Comparison of ENCODE assay signal across 3 cellular contexts in the genomic region with DNA sequence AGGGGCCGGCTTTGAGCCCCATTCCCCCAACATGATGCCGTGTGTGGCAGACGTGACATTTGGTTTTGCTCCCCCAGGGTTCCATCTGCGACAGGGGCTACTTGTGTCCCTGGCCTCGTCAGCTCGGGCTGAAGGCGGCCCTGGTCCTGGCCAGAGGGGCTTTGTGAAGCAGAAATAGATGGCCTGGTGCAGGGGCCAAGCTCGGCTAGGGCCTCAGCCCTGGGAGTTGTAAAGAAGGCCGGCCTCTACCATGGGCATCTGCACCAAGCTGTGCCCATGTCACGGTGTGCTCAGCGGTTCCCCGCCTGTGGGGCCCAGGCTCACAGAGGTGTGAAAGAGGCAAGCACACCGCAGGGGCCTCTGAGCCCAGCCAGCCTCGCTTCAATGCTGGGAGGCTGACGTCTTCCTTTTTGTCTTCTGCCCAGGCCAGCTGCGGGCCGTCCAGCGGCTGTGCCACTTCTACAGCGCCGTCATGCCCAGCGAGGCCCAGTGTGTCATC.
TF ChIP-seq lines count a peak whose summit lies in the region.

No MANE protein-coding gene starts in this region.

TF ChIP-seq in HEK293, 187 proteins besides CTCF, POLR2A, EP300 and RAD21:
- TF ChIP-seq ZIC2 (tag by site-specific recombination; IDR thresholded peaks at IDR 0.05), result peak; percentile 55
- TF ChIP-seq OSR2 (tag by site-specific recombination; IDR thresholded peaks at IDR 0.05), result no peak
TF ChIP-seq in HEK293: peak in this region for 1.

TF ChIP-seq in K562, 482 proteins besides CTCF, POLR2A, EP300 and RAD21:
- TF ChIP-seq POLR2G (IDR thresholded peaks at IDR 0.05; ENCODE audit: low read depth, low read length) (peak; percentile 46; the same call in 1 of the 2 replicates), MTA1 (IDR thresholded peaks at IDR 0.05; ENCODE audit: borderline replicate concordance) (no peak)

TF ChIP-seq in HepG2, 621 proteins besides CTCF, POLR2A, EP300 and RAD21:
- TF ChIP-seq ZNF326 (CRISPR knock-in tag; IDR thresholded peaks at IDR 0.05; ENCODE audit: borderline replicate concordance), result no peak
- TF ChIP-seq, protein P1, sequence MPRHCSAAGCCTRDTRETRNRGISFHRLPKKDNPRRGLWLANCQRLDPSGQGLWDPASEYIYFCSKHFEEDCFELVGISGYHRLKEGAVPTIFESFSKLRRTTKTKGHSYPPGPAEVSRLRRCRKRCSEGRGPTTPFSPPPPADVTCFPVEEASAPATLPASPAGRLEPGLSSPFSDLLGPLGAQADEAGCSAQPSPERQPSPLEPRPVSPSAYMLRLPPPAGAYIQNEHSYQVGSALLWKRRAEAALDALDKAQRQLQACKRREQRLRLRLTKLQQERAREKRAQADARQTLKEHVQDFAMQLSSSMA (CRISPR knock-in tag; IDR thresholded peaks at IDR 0.05), result no peak
- no peak for TF ChIP-seq ZNF629 (CRISPR knock-in tag; conservative IDR thresholded peaks at IDR 0.05)
- TF ChIP-seq, protein P2, sequence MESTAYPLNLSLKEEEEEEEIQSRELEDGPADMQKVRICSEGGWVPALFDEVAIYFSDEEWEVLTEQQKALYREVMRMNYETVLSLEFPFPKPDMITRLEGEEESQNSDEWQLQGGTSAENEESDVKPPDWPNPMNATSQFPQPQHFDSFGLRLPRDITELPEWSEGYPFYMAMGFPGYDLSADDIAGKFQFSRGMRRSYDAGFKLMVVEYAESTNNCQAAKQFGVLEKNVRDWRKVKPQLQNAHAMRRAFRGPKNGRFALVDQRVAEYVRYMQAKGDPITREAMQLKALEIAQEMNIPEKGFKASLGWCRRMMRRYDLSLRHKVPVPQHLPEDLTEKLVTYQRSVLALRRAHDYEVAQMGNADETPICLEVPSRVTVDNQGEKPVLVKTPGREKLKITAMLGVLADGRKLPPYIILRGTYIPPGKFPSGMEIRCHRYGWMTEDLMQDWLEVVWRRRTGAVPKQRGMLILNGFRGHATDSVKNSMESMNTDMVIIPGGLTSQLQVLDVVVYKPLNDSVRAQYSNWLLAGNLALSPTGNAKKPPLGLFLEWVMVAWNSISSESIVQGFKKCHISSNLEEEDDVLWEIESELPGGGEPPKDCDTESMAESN (CRISPR knock-in tag; conservative IDR thresholded peaks at IDR 0.05), result no peak
- peak; percentile 78 for TF ChIP-seq AGO2 (optimal IDR thresholded peaks at IDR 0.05; ENCODE audit: low read depth, low read length)
- TF ChIP-seq, protein P3, sequence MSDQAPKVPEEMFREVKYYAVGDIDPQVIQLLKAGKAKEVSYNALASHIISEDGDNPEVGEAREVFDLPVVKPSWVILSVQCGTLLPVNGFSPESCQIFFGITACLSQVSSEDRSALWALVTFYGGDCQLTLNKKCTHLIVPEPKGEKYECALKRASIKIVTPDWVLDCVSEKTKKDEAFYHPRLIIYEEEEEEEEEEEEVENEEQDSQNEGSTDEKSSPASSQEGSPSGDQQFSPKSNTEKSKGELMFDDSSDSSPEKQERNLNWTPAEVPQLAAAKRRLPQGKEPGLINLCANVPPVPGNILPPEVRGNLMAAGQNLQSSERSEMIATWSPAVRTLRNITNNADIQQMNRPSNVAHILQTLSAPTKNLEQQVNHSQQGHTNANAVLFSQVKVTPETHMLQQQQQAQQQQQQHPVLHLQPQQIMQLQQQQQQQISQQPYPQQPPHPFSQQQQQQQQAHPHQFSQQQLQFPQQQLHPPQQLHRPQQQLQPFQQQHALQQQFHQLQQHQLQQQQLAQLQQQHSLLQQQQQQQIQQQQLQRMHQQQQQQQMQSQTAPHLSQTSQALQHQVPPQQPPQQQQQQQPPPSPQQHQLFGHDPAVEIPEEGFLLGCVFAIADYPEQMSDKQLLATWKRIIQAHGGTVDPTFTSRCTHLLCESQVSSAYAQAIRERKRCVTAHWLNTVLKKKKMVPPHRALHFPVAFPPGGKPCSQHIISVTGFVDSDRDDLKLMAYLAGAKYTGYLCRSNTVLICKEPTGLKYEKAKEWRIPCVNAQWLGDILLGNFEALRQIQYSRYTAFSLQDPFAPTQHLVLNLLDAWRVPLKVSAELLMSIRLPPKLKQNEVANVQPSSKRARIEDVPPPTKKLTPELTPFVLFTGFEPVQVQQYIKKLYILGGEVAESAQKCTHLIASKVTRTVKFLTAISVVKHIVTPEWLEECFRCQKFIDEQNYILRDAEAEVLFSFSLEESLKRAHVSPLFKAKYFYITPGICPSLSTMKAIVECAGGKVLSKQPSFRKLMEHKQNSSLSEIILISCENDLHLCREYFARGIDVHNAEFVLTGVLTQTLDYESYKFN (CRISPR knock-in tag; conservative IDR thresholded peaks at IDR 0.05), result no peak
- TF ChIP-seq, protein P4, sequence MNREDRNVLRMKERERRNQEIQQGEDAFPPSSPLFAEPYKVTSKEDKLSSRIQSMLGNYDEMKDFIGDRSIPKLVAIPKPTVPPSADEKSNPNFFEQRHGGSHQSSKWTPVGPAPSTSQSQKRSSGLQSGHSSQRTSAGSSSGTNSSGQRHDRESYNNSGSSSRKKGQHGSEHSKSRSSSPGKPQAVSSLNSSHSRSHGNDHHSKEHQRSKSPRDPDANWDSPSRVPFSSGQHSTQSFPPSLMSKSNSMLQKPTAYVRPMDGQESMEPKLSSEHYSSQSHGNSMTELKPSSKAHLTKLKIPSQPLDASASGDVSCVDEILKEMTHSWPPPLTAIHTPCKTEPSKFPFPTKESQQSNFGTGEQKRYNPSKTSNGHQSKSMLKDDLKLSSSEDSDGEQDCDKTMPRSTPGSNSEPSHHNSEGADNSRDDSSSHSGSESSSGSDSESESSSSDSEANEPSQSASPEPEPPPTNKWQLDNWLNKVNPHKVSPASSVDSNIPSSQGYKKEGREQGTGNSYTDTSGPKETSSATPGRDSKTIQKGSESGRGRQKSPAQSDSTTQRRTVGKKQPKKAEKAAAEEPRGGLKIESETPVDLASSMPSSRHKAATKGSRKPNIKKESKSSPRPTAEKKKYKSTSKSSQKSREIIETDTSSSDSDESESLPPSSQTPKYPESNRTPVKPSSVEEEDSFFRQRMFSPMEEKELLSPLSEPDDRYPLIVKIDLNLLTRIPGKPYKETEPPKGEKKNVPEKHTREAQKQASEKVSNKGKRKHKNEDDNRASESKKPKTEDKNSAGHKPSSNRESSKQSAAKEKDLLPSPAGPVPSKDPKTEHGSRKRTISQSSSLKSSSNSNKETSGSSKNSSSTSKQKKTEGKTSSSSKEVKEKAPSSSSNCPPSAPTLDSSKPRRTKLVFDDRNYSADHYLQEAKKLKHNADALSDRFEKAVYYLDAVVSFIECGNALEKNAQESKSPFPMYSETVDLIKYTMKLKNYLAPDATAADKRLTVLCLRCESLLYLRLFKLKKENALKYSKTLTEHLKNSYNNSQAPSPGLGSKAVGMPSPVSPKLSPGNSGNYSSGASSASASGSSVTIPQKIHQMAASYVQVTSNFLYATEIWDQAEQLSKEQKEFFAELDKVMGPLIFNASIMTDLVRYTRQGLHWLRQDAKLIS (CRISPR knock-in tag; IDR thresholded peaks at IDR 0.05), result no peak
- TF ChIP-seq KMT2B (CRISPR knock-in tag; IDR thresholded peaks at IDR 0.05), result no peak
- TF ChIP-seq, protein P5, sequence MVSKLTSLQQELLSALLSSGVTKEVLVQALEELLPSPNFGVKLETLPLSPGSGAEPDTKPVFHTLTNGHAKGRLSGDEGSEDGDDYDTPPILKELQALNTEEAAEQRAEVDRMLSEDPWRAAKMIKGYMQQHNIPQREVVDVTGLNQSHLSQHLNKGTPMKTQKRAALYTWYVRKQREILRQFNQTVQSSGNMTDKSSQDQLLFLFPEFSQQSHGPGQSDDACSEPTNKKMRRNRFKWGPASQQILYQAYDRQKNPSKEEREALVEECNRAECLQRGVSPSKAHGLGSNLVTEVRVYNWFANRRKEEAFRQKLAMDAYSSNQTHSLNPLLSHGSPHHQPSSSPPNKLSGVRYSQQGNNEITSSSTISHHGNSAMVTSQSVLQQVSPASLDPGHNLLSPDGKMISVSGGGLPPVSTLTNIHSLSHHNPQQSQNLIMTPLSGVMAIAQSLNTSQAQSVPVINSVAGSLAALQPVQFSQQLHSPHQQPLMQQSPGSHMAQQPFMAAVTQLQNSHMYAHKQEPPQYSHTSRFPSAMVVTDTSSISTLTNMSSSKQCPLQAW (CRISPR knock-in tag; IDR thresholded peaks at IDR 0.05), result no peak
- TF ChIP-seq ZC3H13 (CRISPR knock-in tag; IDR thresholded peaks at IDR 0.05), result peak; percentile 67; the same call in 1 of the 2 replicates
- TF ChIP-seq HNRNPL (IDR thresholded peaks at IDR 0.05; ENCODE audit: low read depth, low read length), result 0 out of 2 replicates have a peak, but pooled peaks have one; percentile 28
- no peak for TF ChIP-seq SMYD3 (CRISPR knock-in tag; IDR thresholded peaks at IDR 0.05)
- TF ChIP-seq ZNF335 (CRISPR knock-in tag; IDR thresholded peaks at IDR 0.05), result no peak
- TF ChIP-seq, protein P6, sequence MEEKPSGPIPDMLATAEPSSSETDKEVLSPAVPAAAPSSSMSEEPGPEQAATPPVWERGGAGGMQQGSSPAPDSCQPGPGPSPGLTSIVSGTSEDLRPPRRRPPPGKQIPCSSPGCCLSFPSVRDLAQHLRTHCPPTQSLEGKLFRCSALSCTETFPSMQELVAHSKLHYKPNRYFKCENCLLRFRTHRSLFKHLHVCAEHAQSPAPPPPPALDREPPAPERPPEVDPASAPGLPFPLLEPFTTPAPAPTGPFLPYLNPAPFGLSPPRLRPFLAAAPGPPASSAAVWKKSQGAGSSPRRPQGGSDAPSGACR (CRISPR knock-in tag; IDR thresholded peaks at IDR 0.05), result no peak
- no peak for TF ChIP-seq ZBTB42 (CRISPR knock-in tag; IDR thresholded peaks at IDR 0.05)
- TF ChIP-seq ZNF12 (CRISPR knock-in tag; IDR thresholded peaks at IDR 0.05), result no peak
- TF ChIP-seq, protein P7, sequence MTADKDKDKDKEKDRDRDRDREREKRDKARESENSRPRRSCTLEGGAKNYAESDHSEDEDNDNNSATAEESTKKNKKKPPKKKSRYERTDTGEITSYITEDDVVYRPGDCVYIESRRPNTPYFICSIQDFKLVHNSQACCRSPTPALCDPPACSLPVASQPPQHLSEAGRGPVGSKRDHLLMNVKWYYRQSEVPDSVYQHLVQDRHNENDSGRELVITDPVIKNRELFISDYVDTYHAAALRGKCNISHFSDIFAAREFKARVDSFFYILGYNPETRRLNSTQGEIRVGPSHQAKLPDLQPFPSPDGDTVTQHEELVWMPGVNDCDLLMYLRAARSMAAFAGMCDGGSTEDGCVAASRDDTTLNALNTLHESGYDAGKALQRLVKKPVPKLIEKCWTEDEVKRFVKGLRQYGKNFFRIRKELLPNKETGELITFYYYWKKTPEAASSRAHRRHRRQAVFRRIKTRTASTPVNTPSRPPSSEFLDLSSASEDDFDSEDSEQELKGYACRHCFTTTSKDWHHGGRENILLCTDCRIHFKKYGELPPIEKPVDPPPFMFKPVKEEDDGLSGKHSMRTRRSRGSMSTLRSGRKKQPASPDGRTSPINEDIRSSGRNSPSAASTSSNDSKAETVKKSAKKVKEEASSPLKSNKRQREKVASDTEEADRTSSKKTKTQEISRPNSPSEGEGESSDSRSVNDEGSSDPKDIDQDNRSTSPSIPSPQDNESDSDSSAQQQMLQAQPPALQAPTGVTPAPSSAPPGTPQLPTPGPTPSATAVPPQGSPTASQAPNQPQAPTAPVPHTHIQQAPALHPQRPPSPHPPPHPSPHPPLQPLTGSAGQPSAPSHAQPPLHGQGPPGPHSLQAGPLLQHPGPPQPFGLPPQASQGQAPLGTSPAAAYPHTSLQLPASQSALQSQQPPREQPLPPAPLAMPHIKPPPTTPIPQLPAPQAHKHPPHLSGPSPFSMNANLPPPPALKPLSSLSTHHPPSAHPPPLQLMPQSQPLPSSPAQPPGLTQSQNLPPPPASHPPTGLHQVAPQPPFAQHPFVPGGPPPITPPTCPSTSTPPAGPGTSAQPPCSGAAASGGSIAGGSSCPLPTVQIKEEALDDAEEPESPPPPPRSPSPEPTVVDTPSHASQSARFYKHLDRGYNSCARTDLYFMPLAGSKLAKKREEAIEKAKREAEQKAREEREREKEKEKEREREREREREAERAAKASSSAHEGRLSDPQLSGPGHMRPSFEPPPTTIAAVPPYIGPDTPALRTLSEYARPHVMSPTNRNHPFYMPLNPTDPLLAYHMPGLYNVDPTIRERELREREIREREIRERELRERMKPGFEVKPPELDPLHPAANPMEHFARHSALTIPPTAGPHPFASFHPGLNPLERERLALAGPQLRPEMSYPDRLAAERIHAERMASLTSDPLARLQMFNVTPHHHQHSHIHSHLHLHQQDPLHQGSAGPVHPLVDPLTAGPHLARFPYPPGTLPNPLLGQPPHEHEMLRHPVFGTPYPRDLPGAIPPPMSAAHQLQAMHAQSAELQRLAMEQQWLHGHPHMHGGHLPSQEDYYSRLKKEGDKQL (CRISPR knock-in tag; IDR thresholded peaks at IDR 0.05; ENCODE audit: low read depth), result no peak
- TF ChIP-seq PTBP1 (IDR thresholded peaks at IDR 0.05; ENCODE audit: low read depth, low read length, poor library complexity, severe bottlenecking), result no peak
- TF ChIP-seq NBN (conservative IDR thresholded peaks at IDR 0.05), result no peak
- TF ChIP-seq, protein P8, sequence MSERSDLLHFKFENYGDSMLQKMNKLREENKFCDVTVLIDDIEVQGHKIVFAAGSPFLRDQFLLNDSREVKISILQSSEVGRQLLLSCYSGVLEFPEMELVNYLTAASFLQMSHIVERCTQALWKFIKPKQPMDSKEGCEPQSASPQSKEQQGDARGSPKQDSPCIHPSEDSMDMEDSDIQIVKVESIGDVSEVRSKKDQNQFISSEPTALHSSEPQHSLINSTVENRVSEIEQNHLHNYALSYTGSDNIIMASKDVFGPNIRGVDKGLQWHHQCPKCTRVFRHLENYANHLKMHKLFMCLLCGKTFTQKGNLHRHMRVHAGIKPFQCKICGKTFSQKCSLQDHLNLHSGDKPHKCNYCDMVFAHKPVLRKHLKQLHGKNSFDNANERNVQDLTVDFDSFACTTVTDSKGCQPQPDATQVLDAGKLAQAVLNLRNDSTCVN (CRISPR knock-in tag; IDR thresholded peaks at IDR 0.05; ENCODE audit: borderline replicate concordance), result no peak
